ENCODE assay signal across 13 cellular contexts in genomic region chr7:29265208-29265923, GRCh38.
DNase-seq lines count a peak whose midpoint lies in the region; ATAC-seq and TF ChIP-seq lines count a peak whose summit lies in the region.
"Had no signal": no experiment of that assay in that cellular context is flagged by ENCODE, and none has a peak within 500 bp of the region (broad histone marks: within the 10 kb centered on the region; RNA-seq: fewer than 3 reads in every experiment).

No MANE protein-coding gene starts in this region.

- peaks cover 14% of the 10 kb centered on the region for H3K36me3 Mint-ChIP-seq in activated CD8-positive, alpha-beta T cell treated with anti-CD3 and anti-CD28 coated beads, Interleukin-2, amount 10 ng/mL, durations not matched to agents 7 days and 5 days (ENCODE audit: low read depth)
- H3K36me3 Mint-ChIP-seq in glutamatergic neuron (ENCODE audit: unreplicated experiment) = peaks cover 18% of the 10 kb centered on the region
- H3K36me3 Mint-ChIP-seq in stimulated activated memory B cell treated with anti-CD40 and anti-IgM and Interleukin-4, amounts not matched to agents 10 μg/mL and 1 μg/mL and 100 μg/mL, for 72 hours = no peaks in the 10 kb centered on the region

- no peaks in the 10 kb centered on the region for H3K9me3 ChIP-seq in aorta (ENCODE audit: control insufficient read depth, low read length)

- H3K4me1 ChIP-seq in aorta (ENCODE audit: control insufficient read depth in 1 of 2, insufficient read depth in 2 of 2, low read length in 2 of 2) = no peaks in the 10 kb centered on the region

- H3K9me3 Mint-ChIP-seq in activated CD8-positive, alpha-beta T cell treated with anti-CD3 and anti-CD28 coated beads, Interleukin-2, amount 10 ng/mL, durations not matched to agents 7 days and 5 days (ENCODE audit: insufficient read depth) = no peaks in the 10 kb centered on the region
- H3K9me3 Mint-ChIP-seq in glutamatergic neuron (ENCODE audit: unreplicated experiment) = peaks cover 3% of the 10 kb centered on the region
- peaks cover 3% of the 10 kb centered on the region for H3K9me3 Mint-ChIP-seq in stimulated activated memory B cell treated with anti-CD40 and anti-IgM and Interleukin-4, amounts not matched to agents 10 μg/mL and 1 μg/mL and 100 μg/mL, for 72 hours

- no peak for TF ChIP-seq CTCF in glutamatergic neuron (IDR thresholded peaks at IDR 0.05; ENCODE audit: partially characterized antibody, unreplicated experiment)

- H3K4me3 ChIP-seq in aorta (ENCODE audit: low read length in 2 of 2) = no peak overlapping the region
- H3K4me3 ChIP-seq: skin epidermis had no signal

- no peak overlapping the region for H3K27ac ChIP-seq in aorta (ENCODE audit: low read depth in 1 of 2, low read length in 2 of 2)

- peak; percentile 6 for DNase-seq in stimulated activated CD4-positive, alpha-beta T cell treated with anti-CD3 and anti-CD28 coated beads, Interleukin-15, amount 100 ng/mL, for 24 hours
- DNase-seq in stimulated activated CD4-positive, alpha-beta T cell treated with anti-CD3 and anti-CD28 coated beads, Interleukin-1b, Interleukin-23, amount 100 ng/mL, for 48 hours = no peak
- DNase-seq in activated CD8-positive, alpha-beta T cell treated with anti-CD3 and anti-CD28 coated beads, Interleukin-2, amount 10 ng/mL, durations not matched to agents 7 days and 5 days = no peak
- DNase-seq in glutamatergic neuron (no peak), aorta (no peak), GM19240 (ENCODE audit: insufficient read length, low spot score) (no peak)
- DNase-seq: activated T-cell treated with anti-CD3 and anti-CD28 coated beads, Interleukin-2, amount 50 U/mL, for 24 hours; GOT3; stimulated activated naive CD4-positive, alpha-beta T cell treated with Interleukin-2 at 50 U/mL for 16 hours; SW 1271 had no signal

- no peaks in the 10 kb centered on the region for H3K27me3 ChIP-seq in aorta (ENCODE audit: control insufficient read depth in 1 of 2, insufficient read depth in 2 of 2, low read length in 1 of 2)

- WGBS in aorta, 2 donors = 54 to 64% methylated on average over 6 of the region's 6 CpGs

- CTCF ChIA-PET in activated CD8-positive, alpha-beta T cell treated with anti-CD3 and anti-CD28 coated beads, Interleukin-2, amount 10 ng/mL, durations not matched to agents 7 days and 5 days (lab: Charles Lee) = no interaction called here

- H3K27me3 Mint-ChIP-seq in activated CD8-positive, alpha-beta T cell treated with anti-CD3 and anti-CD28 coated beads, Interleukin-2, amount 10 ng/mL, durations not matched to agents 7 days and 5 days (ENCODE audit: low read depth) = no peaks in the 10 kb centered on the region
- H3K27me3 Mint-ChIP-seq in glutamatergic neuron (ENCODE audit: unreplicated experiment) = peaks cover 12% of the 10 kb centered on the region
- peaks cover 12% of the 10 kb centered on the region for H3K27me3 Mint-ChIP-seq in stimulated activated memory B cell treated with anti-CD40 and anti-IgM and Interleukin-4, amounts not matched to agents 10 μg/mL and 1 μg/mL and 100 μg/mL, for 72 hours

- H3K27ac Mint-ChIP-seq in activated CD8-positive, alpha-beta T cell treated with anti-CD3 and anti-CD28 coated beads, Interleukin-2, amount 10 ng/mL, durations not matched to agents 7 days and 5 days = no peak overlapping the region
- peak overlapping the region; percentile 76 for H3K27ac Mint-ChIP-seq in glutamatergic neuron (ENCODE audit: unreplicated experiment)
- H3K27ac Mint-ChIP-seq in stimulated activated memory B cell treated with anti-CD40 and anti-IgM and Interleukin-4, amounts not matched to agents 10 μg/mL and 1 μg/mL and 100 μg/mL, for 72 hours = no peak overlapping the region
- H3K27ac Mint-ChIP-seq: activated T-cell treated with anti-CD3 and anti-CD28 coated beads, Interleukin-2, amount 50 U/mL, for 24 hours had no signal

- POLR2A ChIA-PET in activated CD8-positive, alpha-beta T cell treated with anti-CD3 and anti-CD28 coated beads, Interleukin-2, amount 10 ng/mL, durations not matched to agents 7 days and 5 days (lab: Charles Lee) = no interaction called here

- H3K4me1 Mint-ChIP-seq in activated CD8-positive, alpha-beta T cell treated with anti-CD3 and anti-CD28 coated beads, Interleukin-2, amount 10 ng/mL, durations not matched to agents 7 days and 5 days (ENCODE audit: low read depth) = peaks cover 27% of the 10 kb centered on the region
- H3K4me1 Mint-ChIP-seq in glutamatergic neuron (ENCODE audit: low read depth, unreplicated experiment) = peaks cover 19% of the 10 kb centered on the region
- no peaks in the 10 kb centered on the region for H3K4me1 Mint-ChIP-seq in stimulated activated memory B cell treated with anti-CD40 and anti-IgM and Interleukin-4, amounts not matched to agents 10 μg/mL and 1 μg/mL and 100 μg/mL, for 72 hours

- peak; percentile 90 for ATAC-seq in activated CD8-positive, alpha-beta T cell treated with anti-CD3 and anti-CD28 coated beads, Interleukin-2, amount 10 ng/mL, durations not matched to agents 7 days and 5 days
- ATAC-seq in aorta (ENCODE audit: low FRiP score) (peak; percentile 48), GM18861 (IDR thresholded peaks at IDR 0.05; ENCODE audit: unreplicated experiment) (no peak)
- no peak for ATAC-seq in stimulated activated memory B cell treated with anti-CD40 and anti-IgM and Interleukin-4, amounts not matched to agents 10 μg/mL and 1 μg/mL and 100 μg/mL, for 72 hours

- H3K36me3 ChIP-seq in aorta (ENCODE audit: control insufficient read depth in 1 of 2, insufficient read depth in 2 of 2, low read length in 1 of 2) = no peaks in the 10 kb centered on the region

- no peak overlapping the region for H3K4me3 Mint-ChIP-seq in activated CD8-positive, alpha-beta T cell treated with anti-CD3 and anti-CD28 coated beads, Interleukin-2, amount 10 ng/mL, durations not matched to agents 7 days and 5 days
- H3K4me3 Mint-ChIP-seq in glutamatergic neuron (ENCODE audit: unreplicated experiment) = peak overlapping the region; percentile 48
- no peak overlapping the region for H3K4me3 Mint-ChIP-seq in stimulated activated memory B cell treated with anti-CD40 and anti-IgM and Interleukin-4, amounts not matched to agents 10 μg/mL and 1 μg/mL and 100 μg/mL, for 72 hours
- H3K4me3 Mint-ChIP-seq: activated T-cell treated with anti-CD3 and anti-CD28 coated beads, Interleukin-2, amount 50 U/mL, for 24 hours had no signal

- intact Hi-C loops in aorta (cut with DNase I) = no loop called here

Comparison
In these comparisons a context has a peak if more than half of its experiments do, and no peak if none do; other contexts are left out.
1. ATAC-seq: peak in activated CD8-positive, alpha-beta T cell treated with anti-CD3 and anti-CD28 coated beads, Interleukin-2, amount 10 ng/mL, durations not matched to agents 7 days and 5 days (single experiment) and aorta (single experiment); none in stimulated activated memory B cell treated with anti-CD40 and anti-IgM and Interleukin-4, amounts not matched to agents 10 μg/mL and 1 μg/mL and 100 μg/mL, for 72 hours (single experiment) and GM18861 (single experiment).